Comparison of ENCODE assay signal across 7 cellular contexts in the genomic region with DNA sequence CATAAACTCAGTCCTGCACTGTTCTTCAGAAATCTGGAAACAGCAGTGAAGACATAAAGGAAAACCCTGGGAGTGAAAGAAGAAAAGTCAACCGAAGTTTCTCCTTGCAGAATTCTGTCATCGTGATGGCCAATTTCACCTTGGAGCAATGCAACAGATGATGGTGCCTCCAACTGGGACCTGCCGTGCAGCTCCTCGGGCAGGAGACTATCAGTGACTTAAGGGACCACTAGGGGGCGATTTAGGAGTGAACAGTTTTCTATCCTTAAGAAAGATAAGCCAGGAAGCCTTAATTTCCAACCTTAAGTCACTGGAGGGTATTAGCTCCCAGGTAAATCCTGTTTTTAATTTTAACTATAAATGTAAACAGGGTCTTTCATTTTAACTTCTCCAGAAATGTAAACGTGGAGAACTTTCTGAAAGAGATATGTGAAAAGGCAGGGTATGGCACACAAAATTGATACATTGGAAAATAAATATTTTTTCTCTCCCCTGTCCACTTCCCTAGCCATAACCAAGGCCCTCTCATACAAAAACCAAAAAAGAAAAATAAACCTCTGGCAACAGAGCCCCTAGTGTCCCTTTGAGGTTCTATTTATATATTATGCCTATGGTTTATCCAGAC.
DNase-seq lines count a peak whose midpoint lies in the region; ATAC-seq and TF ChIP-seq lines count a peak whose summit lies in the region.

No MANE protein-coding gene starts in this region.

- H3K36me3 ChIP-seq in Karpas-422 (ENCODE audit: insufficient read depth, low read length) (no peaks in the 10 kb centered on the region), Peyer's patch (no peaks in the 10 kb centered on the region), lung (ENCODE audit: control insufficient read depth in 2 of 2, insufficient read depth in 2 of 2, low read length in 2 of 2) (no peaks in the 10 kb centered on the region), upper lobe of right lung (no peaks in the 10 kb centered on the region)

- intact Hi-C loops in upper lobe of right lung (cut with DNase I): no loop called here

- no peaks in the 10 kb centered on the region for H3K79me2 ChIP-seq in Karpas-422 (ENCODE audit: low read length)

- H3K4me3 ChIP-seq in Karpas-422 (ENCODE audit: low read length): no peak overlapping the region
- no peak overlapping the region for H3K4me3 ChIP-seq in Peyer's patch
- H3K4me3 ChIP-seq in lung: no peak overlapping the region
- H3K4me3 ChIP-seq in upper lobe of right lung: no peak overlapping the region

- no peak overlapping the region for H3K9ac ChIP-seq in Karpas-422 (ENCODE audit: low read length)

- peak; percentile 60 for DNase-seq in G401 (ENCODE audit: low spot score)
- DNase-seq in Karpas-422: peak; percentile 87
- peak in 1 of 3 donors; percentile 65 for DNase-seq in Peyer's patch
- DNase-seq in dedifferentiated amniotic fluid mesenchymal stem cell (ENCODE audit: extremely low spot score): peak; percentile 78
- DNase-seq in lung (ENCODE audit: low spot score): peak; percentile 50
- DNase-seq in upper lobe of right lung: no peak

- H3K27me3 ChIP-seq in Karpas-422 (ENCODE audit: low read length) (no peaks in the 10 kb centered on the region), Peyer's patch (no peaks in the 10 kb centered on the region), lung (ENCODE audit: control insufficient read depth, insufficient read depth) (no peaks in the 10 kb centered on the region), upper lobe of right lung (no peaks in the 10 kb centered on the region)

- no peak overlapping the region for H3K4me2 ChIP-seq in Karpas-422 (ENCODE audit: low read depth, low read length, poor library complexity, severe bottlenecking)

- no peak overlapping the region for H2AFZ ChIP-seq in Karpas-422 (ENCODE audit: low read length)

- 10 to 19% methylated on average over 6 of the region's 6 CpGs for WGBS in lung, 2 donors

- H3K27ac ChIP-seq in Karpas-422 (ENCODE audit: low read length) (no peak overlapping the region), Peyer's patch (peak overlapping the region in 2 of 4 donors; percentile 4 to 75), lung (ENCODE audit: low read depth in 1 of 2, low read length in 1 of 2) (peak overlapping the region in 1 of 2 donors; percentile 24), upper lobe of right lung (no peak overlapping the region)

- H3K9me2 ChIP-seq in Karpas-422 (replicated peaks; ENCODE audit: insufficient read depth, low read length): no peaks in the 10 kb centered on the region

- in situ Hi-C loops in G401 (cut with HindIII; ENCODE audit: low sequenced_read_pairs): no loop called here

- TF ChIP-seq CTCF in Peyer's patch (IDR thresholded peaks at IDR 0.05) (peak; percentile 19 to 73 (median 68)), lung (IDR thresholded peaks at IDR 0.05; ENCODE audit: control extremely low read depth, extremely low read depth) (peak; percentile 7), upper lobe of right lung (IDR thresholded peaks at IDR 0.05) (peak; percentile 73)

- no peak for TF ChIP-seq POLR2A in Peyer's patch (IDR thresholded peaks at IDR 0.05)

- H3K4me1 ChIP-seq in Karpas-422 (ENCODE audit: low read length) (peaks cover 8% of the 10 kb centered on the region), Peyer's patch (peaks cover 0 to 28% (median 2%) of the 10 kb centered on the region in 4 donors), lung (ENCODE audit: control insufficient read depth in 2 of 2, insufficient read depth in 2 of 2, low read length in 2 of 2) (no peaks in the 10 kb centered on the region), upper lobe of right lung (peaks cover 3% of the 10 kb centered on the region)

- H3K9me3 ChIP-seq in Karpas-422 (ENCODE audit: low read length) (no peaks in the 10 kb centered on the region), Peyer's patch (no peaks in the 10 kb centered on the region), lung (ENCODE audit: control insufficient read depth in 2 of 2, insufficient read depth in 1 of 2, low read length in 1 of 2) (no peaks in the 10 kb centered on the region), upper lobe of right lung (no peaks in the 10 kb centered on the region)

- ATAC-seq in GM21526 (IDR thresholded peaks at IDR 0.05; ENCODE audit: low FRiP score, unreplicated experiment) (peak; percentile 71), lung (ENCODE audit: insufficient read depth, low FRiP score) (no peak), upper lobe of right lung (peak; percentile 88)

- no peaks in the 10 kb centered on the region for H4K20me1 ChIP-seq in Karpas-422 (ENCODE audit: insufficient read depth, low read depth, low read length)

Comparison
In these comparisons a context has a peak if more than half of its experiments do, and no peak if none do; other contexts are left out.
1. CTCF ChIP-seq: peak in every context shown above with its lines; median percentile 73 in upper lobe of right lung; 68 in Peyer's patch; 7 in lung.